In the genomic region with DNA sequence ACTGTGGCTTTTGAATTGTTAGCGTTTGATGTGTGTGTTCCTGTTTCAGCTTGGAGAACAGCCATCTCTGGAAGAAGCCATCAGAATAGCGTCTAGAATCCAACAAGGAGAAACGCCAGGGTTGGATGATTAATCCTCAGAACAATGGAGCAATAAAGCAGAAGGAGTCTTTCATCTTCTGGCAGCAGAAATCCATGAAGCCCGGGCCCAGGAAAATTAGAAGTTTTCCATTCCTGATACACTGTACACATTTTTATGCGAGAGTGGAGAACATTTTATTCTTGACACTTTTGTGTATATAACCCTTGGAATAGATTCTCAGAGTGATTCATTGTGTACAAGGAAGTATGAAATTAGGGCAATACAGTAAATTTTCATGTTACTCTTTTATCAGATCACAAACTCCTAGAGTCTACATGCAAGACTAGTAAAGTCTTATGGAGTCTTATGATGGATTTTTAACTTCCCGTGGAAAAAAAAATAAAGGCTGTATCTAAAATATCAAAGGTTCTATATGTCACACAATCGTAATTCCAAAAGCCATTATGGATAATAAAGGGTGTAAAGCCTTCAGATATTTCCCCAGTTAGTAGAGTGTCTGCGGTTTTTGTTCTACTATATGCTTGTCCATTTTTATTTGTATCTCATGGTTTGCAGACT, we compare ENCODE assay signal across 11 cellular contexts. TPM values are rescaled to one million over a fixed set of nuclear protein-coding genes. Genes with fewer than 3 reads are reported as not detected.
DNase-seq lines count a peak whose midpoint lies in the region; ATAC-seq, FAIRE-seq and TF ChIP-seq lines count a peak whose summit lies in the region.
"Had no signal": no experiment of that assay in that cellular context is flagged by ENCODE, and none has a peak within 500 bp of the region (broad histone marks: within the 10 kb centered on the region; RNA-seq: fewer than 3 reads in every experiment).

No MANE protein-coding gene starts in this region.

- no peak for TF ChIP-seq CTCF in astrocyte of the spinal cord (IDR thresholded peaks at IDR 0.05; ENCODE audit: low read depth, low read length)
- TF ChIP-seq CTCF in keratinocyte (optimal IDR thresholded peaks at IDR 0.05 in 1 of 3, IDR thresholded peaks at IDR 0.05 in 1 of 3, conservative IDR thresholded peaks at IDR 0.05 in 1 of 3; ENCODE audit: extremely low read depth in 1 of 3, insufficient read depth in 2 of 3, low read length in 3 of 3) = no peak

- H2AFZ ChIP-seq in keratinocyte (ENCODE audit: control insufficient read depth, low read length) = peak overlapping the region; percentile 30

- H3K4me1 ChIP-seq in HAP-1 (peaks cover 57% of the 10 kb centered on the region), keratinocyte (ENCODE audit: control insufficient read depth, extremely low read depth, insufficient read depth, low read length) (peaks cover 28% of the 10 kb centered on the region), subcutaneous abdominal adipose tissue (ENCODE audit: control insufficient read depth in 5 of 5, insufficient read depth in 5 of 5, low read length in 5 of 5) (peaks cover 2 to 18% (median 15%) of the 10 kb centered on the region in 5 donors)

- H3K9ac ChIP-seq in keratinocyte (ENCODE audit: control insufficient read depth, extremely low read depth, insufficient read depth, low read length) (no peak overlapping the region), subcutaneous abdominal adipose tissue (ENCODE audit: low read length in 5 of 5) (peak overlapping the region in 1 of 5 donors; percentile 2)

- H3K27ac ChIP-seq in keratinocyte (ENCODE audit: control insufficient read depth, insufficient read depth, low read length) (peak overlapping the region; percentile 36), subcutaneous abdominal adipose tissue (ENCODE audit: low read depth, low read length) (peak overlapping the region; percentile 32)
- H3K27ac ChIP-seq: WERI-Rb-1 had no signal

- H3K4me2 ChIP-seq in keratinocyte (ENCODE audit: control insufficient read depth, extremely low read depth, insufficient read depth, low read depth, low read length) = peak overlapping the region; percentile 22

- H3K27me3 ChIP-seq in HAP-1 (ENCODE audit: low read depth) (no peaks in the 10 kb centered on the region), keratinocyte (ENCODE audit: control insufficient read depth, extremely low read depth, insufficient read depth, low read length) (no peaks in the 10 kb centered on the region), subcutaneous abdominal adipose tissue (ENCODE audit: control insufficient read depth in 5 of 5, insufficient read depth in 4 of 5, low read length in 5 of 5) (no peaks in the 10 kb centered on the region)

- H3K36me3 ChIP-seq in HAP-1 (replicated peaks) (no peaks in the 10 kb centered on the region), keratinocyte (ENCODE audit: control insufficient read depth in 2 of 2, extremely low read depth in 1 of 2, insufficient read depth in 2 of 2, low read length in 2 of 2) (peaks cover 1 to 6% of the 10 kb centered on the region in 2 experiments), subcutaneous abdominal adipose tissue (ENCODE audit: control insufficient read depth in 5 of 5, insufficient read depth in 5 of 5, low read length in 5 of 5) (peaks cover 4 to 15% (median 10%) of the 10 kb centered on the region in 5 donors)

- ATAC-seq in HG03521 (IDR thresholded peaks at IDR 0.05; ENCODE audit: unreplicated experiment) = no peak

- dilution Hi-C loops in keratinocyte (cut with MboI; ENCODE audit: extremely low pct_ligation_motif_present, low sequenced_read_pairs) = no loop called here

- H3K4me3 ChIP-seq in HAP-1 = no peak overlapping the region
- H3K4me3 ChIP-seq in astrocyte of the spinal cord (ENCODE audit: low read depth, low read length) = no peak overlapping the region
- H3K4me3 ChIP-seq in keratinocyte (ENCODE audit: control insufficient read depth in 2 of 3, extremely low read depth in 1 of 3, insufficient read depth in 2 of 3, low read depth in 1 of 3, low read length in 3 of 3) = no peak overlapping the region
- H3K4me3 ChIP-seq in subcutaneous abdominal adipose tissue (ENCODE audit: low read depth in 1 of 5, low read length in 5 of 5) = no peak overlapping the region

- FAIRE-seq in keratinocyte (lab: Jason Lieb, UNC) (peak; percentile 67), GM12892 (lab: Jason Lieb, UNC) (no peak)

- H3K9me1 ChIP-seq in keratinocyte (ENCODE audit: control insufficient read depth, extremely low read depth, insufficient read depth, low read length) = no peaks in the 10 kb centered on the region

- H3K9me3 ChIP-seq in HAP-1 (no peaks in the 10 kb centered on the region), keratinocyte (ENCODE audit: control insufficient read depth, low read depth, low read length) (no peaks in the 10 kb centered on the region), subcutaneous abdominal adipose tissue (ENCODE audit: control insufficient read depth in 5 of 5, low read length in 5 of 5) (no peaks in the 10 kb centered on the region)

- in situ Hi-C loops in HAP-1 (cut with MboI; ENCODE audit: low sequenced_read_pairs) (no loop called here), astrocyte of the spinal cord (cut with HindIII; ENCODE audit: low sequenced_read_pairs) (no loop called here)

- H4K20me1 ChIP-seq in keratinocyte (ENCODE audit: control insufficient read depth, extremely low read depth, insufficient read depth, low read length) = no peaks in the 10 kb centered on the region

- no peaks in the 10 kb centered on the region for H3K79me2 ChIP-seq in keratinocyte (ENCODE audit: control insufficient read depth, insufficient read depth, low read length)

- DNase-seq in HAP-1 (ENCODE audit: low spot score in 2 of 2) = peak; percentile 51 to 75
- peak; percentile 90 for DNase-seq in astrocyte of the spinal cord (ENCODE audit: low read depth, low spot score)
- no peak for DNase-seq in keratinocyte (ENCODE audit: low read depth, low spot score)
- no peak for DNase-seq in activated naive CD4-positive, alpha-beta T cell treated with anti-CD3 and anti-CD28 coated beads, Interleukin-2, amount 50 U/mL, for 16 hours
- no peak for DNase-seq in NOMO-1 (lab: John Stamatoyannopoulos, UW; ENCODE audit: unreplicated experiment in 2 of 2)
- DNase-seq in GM12892 (ENCODE audit: insufficient read length) = no peak
- DNase-seq: immature natural killer cell, NCI-H345, WERI-Rb-1 had no signal

- TF ChIP-seq POLR2A in GM12892 (IDR thresholded peaks at IDR 0.05; ENCODE audit: low read depth, low read length) = no peak

RNA-seq across cellular contexts. Expression of a gene that starts 45.9 kb away (rescaled TPM):
- 18.2 to 39.2 TPM (median 19.9 TPM) in 3 replicates for polyA plus RNA-seq in keratinocyte
- 169 TPM for polyA plus RNA-seq in keratinocyte (2011; ENCODE audit: low read depth)
- 8.5 and 15.1 TPM in 2 replicates for polyA plus RNA-seq in keratinocyte (2011; cell fraction: cytosol; rRNA removed)
- 29.7 and 38.1 TPM in 2 replicates for polyA plus RNA-seq in keratinocyte (2011; cell fraction: nucleus; rRNA removed)
- 11.3 and 33.3 TPM in 2 replicates for polyA plus RNA-seq in keratinocyte (2012; ENCODE audit: low replicate concordance)
- polyA minus RNA-seq in keratinocyte = 3.1 to 33.5 TPM (median 19.8 TPM) in 3 replicates
- 10.6 TPM for polyA minus RNA-seq in keratinocyte (2011; cell fraction: cytosol; rRNA and poly(A)+ RNA removed)
- polyA minus RNA-seq in keratinocyte (2011; cell fraction: nucleus; rRNA and poly(A)+ RNA removed) = 16.2 and 29.6 TPM in 2 replicates
- 38.4 TPM for polyA plus RNA-seq in GM12892 (2012; ENCODE audit: missing spikeins)

Comparison
In these comparisons a context has a peak if more than half of its experiments do, and no peak if none do; other contexts are left out.
1. DNase-seq: peak in HAP-1 (2 of 2) and astrocyte of the spinal cord (single experiment); none in keratinocyte (single experiment), activated naive CD4-positive, alpha-beta T cell treated with anti-CD3 and anti-CD28 coated beads, Interleukin-2, amount 50 U/mL, for 16 hours (single experiment), NOMO-1 (0 of 2) and GM12892 (single experiment).